Comparison of ENCODE assay signal across 25 cellular contexts in genomic region chr7:101620991-101621390, GRCh38. TPM values are rescaled to one million over a fixed set of nuclear protein-coding genes. Genes with fewer than 3 reads are reported as not detected.
"Had no signal": no experiment of that assay in that cellular context is flagged by ENCODE, and none has a peak within 500 bp of the region (broad histone marks: within the 10 kb centered on the region; RNA-seq: fewer than 3 reads in every experiment).

No MANE protein-coding gene starts in this region.

- H3K36me3 ChIP-seq: MG63 had no signal

- DNase-seq: IMR-90, Karpas-422, KG1, MG63, NCI-H1092, NCI-H1105 treated with DMSO at 0.1 percent for 48 hours, NCI-H1417 treated with DMSO at 0.1 percent for 48 hours, NCI-H146, NCI-H1694 treated with DMSO at 0.1 percent for 48 hours, NCI-H1930, NCI-H2081, NCI-H2171, NCI-H226, NCI-H446, NCI-H510A, NCI-H524 treated with DMSO at 0.1 percent for 48 hours, NCI-H69, NCI-H774, PC-3, SIG-M5 had no signal

- H3K9me3 ChIP-seq: MG63 had no signal

- H3K4me3 ChIP-seq: MG63 had no signal

- H3K27ac ChIP-seq: RWPE1 had no signal

- ATAC-seq: HepG2, Panc1, PC-3 had no signal

- H3K27me3 ChIP-seq: MG63 had no signal

RNA-seq across cellular contexts. Expression of gene MYL10, which starts 8.1 kb away (rescaled TPM):
- total RNA-seq: HepG2, HT1080, IMR-90, SK-MEL-5 had no signal
- polyA plus RNA-seq: HepG2, IMR-90 had no signal
